18 cellular contexts compared by ENCODE assay signal in the genomic region with DNA sequence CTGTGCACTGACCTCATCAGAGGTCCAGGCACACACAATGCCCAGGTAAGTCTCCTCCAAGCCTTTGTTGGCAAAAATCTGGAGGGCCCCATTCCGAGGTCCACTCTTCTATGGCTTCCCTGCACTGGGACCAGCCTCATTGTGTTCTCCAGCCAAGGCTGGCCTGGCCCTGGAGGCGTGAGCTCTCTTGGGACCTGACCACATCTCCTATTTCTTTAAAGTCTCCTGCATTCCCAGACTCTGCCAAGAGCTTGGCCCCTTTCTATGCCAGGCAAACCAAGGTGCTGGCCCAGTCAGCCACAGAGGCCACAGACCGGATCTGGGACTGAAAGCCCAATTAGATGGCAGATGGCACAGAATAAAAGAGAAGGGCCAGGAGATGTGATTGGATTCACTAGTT. TPM values are rescaled to one million over a fixed set of nuclear protein-coding genes. Genes with fewer than 3 reads are reported as not detected.
DNase-seq lines count a peak whose midpoint lies in the region; ATAC-seq and TF ChIP-seq lines count a peak whose summit lies in the region.
"Had no signal": no experiment of that assay in that cellular context is flagged by ENCODE, and none has a peak within 500 bp of the region (broad histone marks: within the 10 kb centered on the region; RNA-seq: fewer than 3 reads in every experiment).

No MANE protein-coding gene starts in this region.

- H3K36me3 ChIP-seq in thoracic aorta, result no peaks in the 10 kb centered on the region
- H3K36me3 ChIP-seq: SJCRH30 had no signal

- no peak for DNase-seq in HFFc6
- DNase-seq in T-helper 17 cell, result no peak
- peak; percentile 22 for DNase-seq in myocyte (ENCODE audit: low read depth)
- DNase-seq in thoracic aorta (ENCODE audit: low spot score), result no peak
- DNase-seq in NCI-H1930 (lab: John Stamatoyannopoulos, UW), result no peak
- DNase-seq in NCI-H1436 treated with DMSO at 0.1 percent for 48 hours (lab: John Stamatoyannopoulos, UW), result no peak
- DNase-seq: COR-L47; DMS153; EL; Karpas-422; NCI-H1105 treated with DMSO at 0.1 percent for 48 hours; NCI-H187 treated with DMSO at 0.1 percent for 48 hours; NCI-H446; NCI-H69; NK-92 treated with Interleukin-12 subunit alpha and Interleukin-12 subunit beta, amount 100 ng/mL, for 24 hours; OCI-M1; SJCRH30 had no signal

- H3K27me3 ChIP-seq in thoracic aorta (replicated peaks; ENCODE audit: insufficient read depth), result no peaks in the 10 kb centered on the region
- H3K27me3 ChIP-seq: SJCRH30 had no signal

- H3K4me3 ChIP-seq in thoracic aorta, result no peak overlapping the region
- H3K4me3 ChIP-seq: SJCRH30 had no signal

- no peaks in the 10 kb centered on the region for H3K9me3 ChIP-seq in T-helper 17 cell (ENCODE audit: control insufficient read depth, low read length, poor library complexity, severe bottlenecking)
- no peaks in the 10 kb centered on the region for H3K9me3 ChIP-seq in thoracic aorta
- H3K9me3 ChIP-seq: SJCRH30 had no signal

- no peak overlapping the region for H3K4me3 Mint-ChIP-seq in HFFc6
- no peak overlapping the region for H3K4me3 Mint-ChIP-seq in T-helper 17 cell

- TF ChIP-seq CTCF in HFFc6 (IDR thresholded peaks at IDR 0.05), result no peak
- TF ChIP-seq CTCF in thoracic aorta (IDR thresholded peaks at IDR 0.05), result no peak

- ATAC-seq in T-helper 17 cell, result no peak
- ATAC-seq in thoracic aorta (ENCODE audit: insufficient number of reproducible peaks, low FRiP score, low read depth), result no peak
- no peak for ATAC-seq in GM18858 (IDR thresholded peaks at IDR 0.05; ENCODE audit: unreplicated experiment)

- H3K36me3 Mint-ChIP-seq in HFFc6 (ENCODE audit: low read depth) (no peaks in the 10 kb centered on the region), T-helper 17 cell (ENCODE audit: low read depth) (no peaks in the 10 kb centered on the region)

- peaks cover 24% of the 10 kb centered on the region for H3K4me1 Mint-ChIP-seq in HFFc6 (ENCODE audit: low read depth)
- peaks cover 33% of the 10 kb centered on the region for H3K4me1 Mint-ChIP-seq in T-helper 17 cell

- H3K27me3 Mint-ChIP-seq in HFFc6 (ENCODE audit: insufficient read depth), result peaks cover 3% of the 10 kb centered on the region
- H3K27me3 Mint-ChIP-seq in T-helper 17 cell, result no peaks in the 10 kb centered on the region

- H3K27ac Mint-ChIP-seq in HFFc6, result peak overlapping the region; percentile 55; the same call in 1 of the 2 replicates
- peak overlapping the region; percentile 95 for H3K27ac Mint-ChIP-seq in T-helper 17 cell

- peak overlapping the region; percentile 76 to 79 for H3K27ac ChIP-seq in thoracic aorta
- H3K27ac ChIP-seq: SJCRH30 had no signal

- H3K4me1 ChIP-seq in thoracic aorta (ENCODE audit: control insufficient read depth in 1 of 2, low read depth in 2 of 2), result peaks cover 33 to 39% of the 10 kb centered on the region in 2 donors

- no peaks in the 10 kb centered on the region for H3K9me3 Mint-ChIP-seq in HFFc6

RNA-seq across cellular contexts. Expression of gene C11orf58, which starts 55.1 kb away (rescaled TPM):
- 100 to 1,000 TPM; 107 to 166 (median 144) TPM for total RNA-seq in HFFc6 (2021; fragmentation: NEBNext Ultra II Directional; extraction: Animal tissue kit (Norgen Biotek cat#: 25700))
- total RNA-seq in T-helper 17 cell (100 to 1,000 TPM; 125 to 138 TPM), myocyte (123 and 127 TPM in 2 replicates), thoracic aorta (100 to 1,000 TPM; 104 to 161 TPM)
- polyA plus RNA-seq in myocyte (2012), result 149 TPM
